15 cellular contexts compared by ENCODE assay signal in the genomic region with DNA sequence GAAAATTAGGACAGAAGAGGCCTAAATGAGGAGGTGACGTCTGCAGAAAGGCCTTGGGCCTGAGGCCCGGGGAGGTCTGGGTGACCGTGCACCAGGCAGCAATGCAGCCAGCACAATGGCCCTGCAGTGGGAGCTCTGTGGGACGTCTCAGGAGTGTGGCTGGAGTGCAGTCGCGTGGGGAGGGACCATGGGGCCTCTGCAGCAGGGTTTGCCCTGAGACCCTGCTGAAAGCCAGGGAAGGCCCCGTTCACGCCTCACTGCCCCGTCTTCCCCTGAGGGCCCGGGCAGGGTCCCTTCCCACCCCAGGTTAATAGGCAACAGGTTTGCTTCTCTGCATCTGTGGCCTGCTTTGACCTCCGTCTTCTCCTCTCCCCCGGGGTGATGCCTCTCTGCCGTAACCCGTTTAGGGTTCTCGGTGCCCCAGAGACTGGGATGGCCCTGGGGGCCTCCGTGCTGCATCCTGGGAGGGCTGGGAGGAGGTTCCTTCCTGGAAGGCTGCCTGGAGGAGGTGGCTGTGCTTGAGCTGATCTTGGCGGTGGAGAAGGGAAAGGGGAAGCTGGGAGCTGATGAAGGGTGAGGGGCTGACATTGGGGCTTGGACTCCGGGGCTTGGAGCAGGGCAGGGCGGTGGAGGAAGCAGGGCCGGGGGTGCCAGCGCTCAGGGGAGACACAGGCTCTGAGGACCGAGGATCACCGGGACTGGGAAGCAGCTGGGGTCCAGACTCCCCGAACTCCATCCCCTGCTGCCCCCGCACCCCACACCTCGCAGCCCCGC. TPM values are rescaled to one million over a fixed set of nuclear protein-coding genes. Genes with fewer than 3 reads are reported as not detected.
A peak's percentile ranks its signal among the peaks of the same experiment; 100 is the strongest.
DNase-seq lines count a peak whose midpoint lies in the region; ATAC-seq, FAIRE-seq and TF ChIP-seq lines count a peak whose summit lies in the region.
"Had no signal": no experiment of that assay in that cellular context is flagged by ENCODE, and none has a peak within 500 bp of the region (broad histone marks: within the 10 kb centered on the region; RNA-seq: fewer than 3 reads in every experiment).

No MANE protein-coding gene starts in this region.

- no peak overlapping the region for H3K4me3 Mint-ChIP-seq in chondrocyte (ENCODE audit: unreplicated experiment)
- H3K4me3 Mint-ChIP-seq: activated T-helper 17 cell treated with anti-CD3 and anti-CD28 coated beads, Interleukin-2, amount 50 U/mL, for 72 hours; B cell; T-helper 1 cell treated with Interleukin-12 subunit alpha and Interleukin-12 subunit beta and Interleukin-4 antibody, amounts not matched to agents 30 μg/mL and 1 μg/mL, for 36 hours had no signal

- H3K36me3 ChIP-seq in H7 (replicated peaks; ENCODE audit: control insufficient read depth, insufficient read depth, low read length) (no peaks in the 10 kb centered on the region), gastrocnemius medialis (no peaks in the 10 kb centered on the region), WERI-Rb-1 (peaks cover 5% of the 10 kb centered on the region; the same call in 1 of the 2 replicates)

- H3K9me3 ChIP-seq in gastrocnemius medialis (no peaks in the 10 kb centered on the region), WERI-Rb-1 (ENCODE audit: severe bottlenecking) (no peaks in the 10 kb centered on the region)

- in situ Hi-C loops in gastrocnemius medialis (cut with MboI; ENCODE audit: low sequenced_read_pairs in 4 of 4), result no loop called here

- TF ChIP-seq CTCF in chondrocyte (IDR thresholded peaks at IDR 0.05), result no peak
- no peak for TF ChIP-seq CTCF in gastrocnemius medialis (IDR thresholded peaks at IDR 0.05 in 4 of 5, conservative IDR thresholded peaks at IDR 0.05 in 1 of 5)
- no peak for TF ChIP-seq CTCF in WERI-Rb-1 (IDR thresholded peaks at IDR 0.05; ENCODE audit: low read depth, low read length)

- no peak for FAIRE-seq in GM19239 (lab: Jason Lieb, UNC)

- peaks cover 4% of the 10 kb centered on the region for H3K9me3 Mint-ChIP-seq in chondrocyte (ENCODE audit: low read depth)
- H3K9me3 Mint-ChIP-seq: T-helper 1 cell treated with Interleukin-12 subunit alpha and Interleukin-12 subunit beta and Interleukin-4 antibody, amounts not matched to agents 30 μg/mL and 1 μg/mL, for 36 hours had no signal

- intact Hi-C loops in gastrocnemius medialis (cut with DNase I; ENCODE audit: low total_unique reads), result no loop called here

- H3K4me1 Mint-ChIP-seq in chondrocyte (ENCODE audit: low read depth), result peaks cover 25% of the 10 kb centered on the region
- H3K4me1 Mint-ChIP-seq: activated T-helper 17 cell treated with anti-CD3 and anti-CD28 coated beads, Interleukin-2, amount 50 U/mL, for 72 hours had no signal

- no peak for TF ChIP-seq POLR2A in gastrocnemius medialis (IDR thresholded peaks at IDR 0.05)

- DNase-seq in H7 (peak; percentile 82), chondrocyte (ENCODE audit: low spot score) (no peak), left lobe of liver (ENCODE audit: low spot score) (no peak), gastrocnemius medialis (no peak), NCI-H1694 treated with DMSO at 0.1 percent for 48 hours (lab: John Stamatoyannopoulos, UW) (no peak), GM19239 (ENCODE audit: insufficient read length, low spot score) (no peak), WERI-Rb-1 (no peak)
- DNase-seq: PC-3 had no signal

- H3K4me3 ChIP-seq in H7 (ENCODE audit: insufficient read depth, low read depth, low read length) (no peak overlapping the region), gastrocnemius medialis (no peak overlapping the region), WERI-Rb-1 (ENCODE audit: low read depth, low read length) (no peak overlapping the region)

- H3K27me3 ChIP-seq in H7 (ENCODE audit: control insufficient read depth, insufficient read depth, low read length) (no peaks in the 10 kb centered on the region), gastrocnemius medialis (peaks cover 6 to 18% (median 17%) of the 10 kb centered on the region in 3 donors), WERI-Rb-1 (ENCODE audit: insufficient read depth, low read depth, severe bottlenecking) (no peaks in the 10 kb centered on the region)

- peak overlapping the region; percentile 42 to 62 (median 48) for H3K27ac ChIP-seq in gastrocnemius medialis
- no peak overlapping the region for H3K27ac ChIP-seq in WERI-Rb-1
- H3K27ac ChIP-seq: parathyroid adenoma had no signal

- peak; percentile 20 for ATAC-seq in left lobe of liver
- no peak for ATAC-seq in gastrocnemius medialis
- ATAC-seq in GM21381 (IDR thresholded peaks at IDR 0.05; ENCODE audit: unreplicated experiment), result no peak
- ATAC-seq: activated T-helper 17 cell treated with anti-CD3 and anti-CD28 coated beads, Interleukin-2, amount 50 U/mL, for 72 hours; HCT116; PC-3 had no signal

- H3K27me3 Mint-ChIP-seq in chondrocyte (ENCODE audit: low read depth), result no peaks in the 10 kb centered on the region

- H3K27ac Mint-ChIP-seq in chondrocyte (ENCODE audit: unreplicated experiment), result peak overlapping the region; percentile 61
- H3K27ac Mint-ChIP-seq: activated T-helper 17 cell treated with anti-CD3 and anti-CD28 coated beads, Interleukin-2, amount 50 U/mL, for 72 hours; B cell; T-helper 1 cell treated with Interleukin-12 subunit alpha and Interleukin-12 subunit beta and Interleukin-4 antibody, amounts not matched to agents 30 μg/mL and 1 μg/mL, for 36 hours had no signal

- no peaks in the 10 kb centered on the region for H3K4me1 ChIP-seq in gastrocnemius medialis
- H3K4me1 ChIP-seq: parathyroid adenoma had no signal

- peaks cover 9% of the 10 kb centered on the region for H3K36me3 Mint-ChIP-seq in chondrocyte (ENCODE audit: low read depth)

RNA-seq across cellular contexts. Expression of a gene that starts 9.7 kb away (rescaled TPM):
- total RNA-seq in H7 (2014; rRNA removed; shearing (Covaris generic)), result 28.7 and 34.6 TPM in 2 replicates
- 166 to 182 TPM (median 175 TPM) in 3 replicates for total RNA-seq in chondrocyte
- total RNA-seq in left lobe of liver, result 6.6 TPM
- 10 to 100 TPM in 1 of 4 donors, 1 to 10 TPM in 3; 4.4 to 10.2 (median 7.2) TPM for total RNA-seq in gastrocnemius medialis
- total RNA-seq: B cell had no signal

RNA-seq across cellular contexts. Expression of a gene that starts 23.2 kb away (rescaled TPM):
- total RNA-seq in H7 (2014; rRNA removed; shearing (Covaris generic)), result not detected in 2 replicates
- total RNA-seq in chondrocyte (not detected in 3 replicates), left lobe of liver (not detected), gastrocnemius medialis (not detected)
- total RNA-seq: activated T-helper 17 cell treated with anti-CD3 and anti-CD28 coated beads, Interleukin-2, amount 50 U/mL, for 72 hours; B cell; Daoy; PC-3 had no signal

RNA-seq across cellular contexts. Expression of a gene that starts 32.5 kb away (rescaled TPM):
- total RNA-seq in H7 (2014; rRNA removed; shearing (Covaris generic)), result 0.11 and 0.31 TPM in 2 replicates
- total RNA-seq in chondrocyte (1.5 to 2.2 TPM (median 1.6 TPM) in 3 replicates), left lobe of liver (0.18 TPM), gastrocnemius medialis (1 to 10 TPM in 1 of 4 donors, not detected in 3; 1.2 TPM)
- total RNA-seq: B cell had no signal

RNA-seq across cellular contexts. Expression of a gene that starts 42.2 kb away (rescaled TPM):
- total RNA-seq in H7 (2014; rRNA removed; shearing (Covaris generic)), result 7.4 and 9.7 TPM in 2 replicates
- total RNA-seq in chondrocyte, result 267 to 316 TPM (median 312 TPM) in 3 replicates
- total RNA-seq in left lobe of liver, result 4.3 TPM
- 10 to 100 TPM in 3 of 4 donors, 1 to 10 TPM in 1; 7.5 to 20.1 (median 15.9) TPM for total RNA-seq in gastrocnemius medialis

RNA-seq across cellular contexts. Expression of a gene that starts 55.4 kb away (rescaled TPM):
- total RNA-seq in H7 (2014; rRNA removed; shearing (Covaris generic)), result 119 and 128 TPM in 2 replicates
- total RNA-seq in chondrocyte, result 29.3 to 36.3 TPM (median 29.5 TPM) in 3 replicates
- total RNA-seq in left lobe of liver, result 22.2 TPM
- 100 to 1,000 TPM in 3 of 4 donors, 10 to 100 TPM in 1; 72.3 to 148 (median 129) TPM for total RNA-seq in gastrocnemius medialis
